12 cellular contexts compared by ENCODE assay signal in the genomic region with DNA sequence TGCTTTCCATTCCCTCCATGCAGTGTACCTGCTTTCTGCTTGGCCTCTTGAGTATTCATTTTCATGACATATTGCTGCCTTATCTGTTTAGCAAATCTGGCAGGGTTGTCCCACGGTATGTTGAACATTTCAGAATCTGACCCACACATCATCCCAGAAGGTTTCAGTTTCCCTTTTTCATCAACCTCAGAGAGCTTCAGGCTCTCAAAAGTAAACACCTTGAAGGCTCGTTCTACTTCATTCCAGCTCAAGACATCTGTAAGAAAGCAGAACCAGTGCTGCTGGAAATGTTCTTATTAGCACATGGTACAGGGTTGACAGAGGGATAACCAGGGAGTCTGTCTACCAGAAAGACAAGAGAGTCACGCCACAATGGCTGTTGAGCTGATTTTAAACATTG.
DNase-seq lines count a peak whose midpoint lies in the region; ATAC-seq lines count a peak whose summit lies in the region.
"Had no signal": no experiment of that assay in that cellular context is flagged by ENCODE, and none has a peak within 500 bp of the region (broad histone marks: within the 10 kb centered on the region; RNA-seq: fewer than 3 reads in every experiment).

No MANE protein-coding gene starts in this region.

- ATAC-seq in activated naive CD8-positive, alpha-beta T cell treated with anti-CD3 and anti-CD28 coated beads, Interleukin-2, amount 50 U/mL, for 24 hours: peak; percentile 33
- peak; percentile 66 for ATAC-seq in GM21447 (IDR thresholded peaks at IDR 0.05; ENCODE audit: unreplicated experiment)
- ATAC-seq in HG03442 (IDR thresholded peaks at IDR 0.05; ENCODE audit: unreplicated experiment): peak; percentile 75
- no peak for ATAC-seq in left ventricle myocardium superior
- ATAC-seq: stimulated activated naive B cell treated with anti-CD40 and anti-IgM and Interleukin-4, amounts not matched to agents 10 μg/mL and 1 μg/mL and 100 μg/mL, for 72 hours; T-helper 17 cell had no signal

- H3K27ac Mint-ChIP-seq in activated naive CD8-positive, alpha-beta T cell treated with anti-CD3 and anti-CD28 coated beads, Interleukin-2, amount 50 U/mL, for 24 hours: no peak overlapping the region
- no peak overlapping the region for H3K27ac Mint-ChIP-seq in activated naive CD8-positive, alpha-beta T cell treated with anti-CD3 and anti-CD28 coated beads for 36 hours
- H3K27ac Mint-ChIP-seq: stimulated activated naive B cell treated with anti-CD40 and anti-IgM and Interleukin-4, amounts not matched to agents 10 μg/mL and 1 μg/mL and 100 μg/mL, for 72 hours; T-helper 17 cell had no signal

- H3K9me3 Mint-ChIP-seq in activated naive CD8-positive, alpha-beta T cell treated with anti-CD3 and anti-CD28 coated beads, Interleukin-2, amount 50 U/mL, for 24 hours: no peaks in the 10 kb centered on the region
- no peaks in the 10 kb centered on the region for H3K9me3 Mint-ChIP-seq in activated naive CD8-positive, alpha-beta T cell treated with anti-CD3 and anti-CD28 coated beads for 36 hours

- peaks cover 2% of the 10 kb centered on the region for H3K4me1 Mint-ChIP-seq in activated naive CD8-positive, alpha-beta T cell treated with anti-CD3 and anti-CD28 coated beads, Interleukin-2, amount 50 U/mL, for 24 hours
- H3K4me1 Mint-ChIP-seq in activated naive CD8-positive, alpha-beta T cell treated with anti-CD3 and anti-CD28 coated beads for 36 hours: peaks cover 4% of the 10 kb centered on the region
- H3K4me1 Mint-ChIP-seq: stimulated activated naive B cell treated with anti-CD40 and anti-IgM and Interleukin-4, amounts not matched to agents 10 μg/mL and 1 μg/mL and 100 μg/mL, for 72 hours; T-helper 17 cell had no signal

- DNase-seq in activated naive CD8-positive, alpha-beta T cell treated with anti-CD3 and anti-CD28 coated beads, Interleukin-2, amount 50 U/mL, for 24 hours: no peak
- DNase-seq in activated naive CD8-positive, alpha-beta T cell treated with anti-CD3 and anti-CD28 coated beads for 36 hours: no peak
- DNase-seq in renal cortical epithelial cell (ENCODE audit: low read depth): peak; percentile 36
- DNase-seq in foreskin melanocyte: no peak
- DNase-seq in NCI-H1048 (lab: John Stamatoyannopoulos, UW): no peak
- DNase-seq in left ventricle myocardium superior: no peak
- DNase-seq: GM23248; NCI-H1417 treated with DMSO at 0.1 percent for 48 hours; stimulated activated naive B cell treated with anti-CD40 and anti-IgM and Interleukin-4, amounts not matched to agents 10 μg/mL and 1 μg/mL and 100 μg/mL, for 72 hours; T-helper 17 cell had no signal

- H3K27me3 Mint-ChIP-seq in activated naive CD8-positive, alpha-beta T cell treated with anti-CD3 and anti-CD28 coated beads, Interleukin-2, amount 50 U/mL, for 24 hours: peaks cover 4% of the 10 kb centered on the region
- H3K27me3 Mint-ChIP-seq in activated naive CD8-positive, alpha-beta T cell treated with anti-CD3 and anti-CD28 coated beads for 36 hours: peaks cover 8% of the 10 kb centered on the region

- no peak overlapping the region for H3K4me3 Mint-ChIP-seq in activated naive CD8-positive, alpha-beta T cell treated with anti-CD3 and anti-CD28 coated beads, Interleukin-2, amount 50 U/mL, for 24 hours
- H3K4me3 Mint-ChIP-seq in activated naive CD8-positive, alpha-beta T cell treated with anti-CD3 and anti-CD28 coated beads for 36 hours: no peak overlapping the region
- H3K4me3 Mint-ChIP-seq: stimulated activated naive B cell treated with anti-CD40 and anti-IgM and Interleukin-4, amounts not matched to agents 10 μg/mL and 1 μg/mL and 100 μg/mL, for 72 hours; T-helper 17 cell had no signal

- H3K36me3 Mint-ChIP-seq in activated naive CD8-positive, alpha-beta T cell treated with anti-CD3 and anti-CD28 coated beads, Interleukin-2, amount 50 U/mL, for 24 hours (ENCODE audit: low read depth): no peaks in the 10 kb centered on the region
- no peaks in the 10 kb centered on the region for H3K36me3 Mint-ChIP-seq in activated naive CD8-positive, alpha-beta T cell treated with anti-CD3 and anti-CD28 coated beads for 36 hours
- H3K36me3 Mint-ChIP-seq: stimulated activated naive B cell treated with anti-CD40 and anti-IgM and Interleukin-4, amounts not matched to agents 10 μg/mL and 1 μg/mL and 100 μg/mL, for 72 hours had no signal

- intact Hi-C loops in left ventricle myocardium superior (cut with micrococcal nuclease): no loop called here
